ENCODE assay signal across 8 cellular contexts in genomic region chr7:118183586-118184391, GRCh38. TPM values are rescaled to one million over a fixed set of nuclear protein-coding genes. Genes with fewer than 3 reads are reported as not detected.
DNase-seq lines count a peak whose midpoint lies in the region; ATAC-seq and TF ChIP-seq lines count a peak whose summit lies in the region.

TSS of gene LSM8 (plus strand) at chr7:118184164. CDS start at chr7:118184224, 60 bp downstream.

- intact Hi-C loops in Panc1 (cut with micrococcal nuclease; ENCODE audit: unreplicated experiment): no loop called here

- H3K27me3 ChIP-seq in Panc1 (ENCODE audit: control insufficient read depth, insufficient read depth, low read length) (no peaks in the 10 kb centered on the region), mucosa of rectum (ENCODE audit: control insufficient read depth in 2 of 2, insufficient read depth in 2 of 2, low read length in 2 of 2) (no peaks in the 10 kb centered on the region)

- in situ Hi-C loops in Panc1 (cut with HindIII; ENCODE audit: low pct_unique_long_range_greater_than_20kb, low sequenced_read_pairs): no loop called here

- H3K4me1 ChIP-seq in Panc1 (ENCODE audit: control insufficient read depth, insufficient read depth, low read length) (peaks cover 15% of the 10 kb centered on the region), mucosa of rectum (ENCODE audit: control insufficient read depth in 2 of 2, insufficient read depth in 2 of 2, low read length in 2 of 2) (peaks cover 11 to 17% of the 10 kb centered on the region in 2 donors)

- POLR2A ChIA-PET in Panc1 (lab: Charles Lee): no interaction called here

- BruUV-seq in Panc1 (replicated peaks; lab: Mats Ljungman, UMichigan): no TSS peak

- TF ChIP-seq POLR2A in erythroblast (IDR thresholded peaks at IDR 0.05; ENCODE audit: low read length): peak; percentile 99

- CTCF ChIA-PET in Panc1 (lab: Charles Lee): no interaction called here

- peaks cover 27% of the 10 kb centered on the region for H3K36me3 Mint-ChIP-seq in activated T-cell treated with anti-CD3 and anti-CD28 coated beads, Interleukin-2, amount 50 U/mL, for 4 hours (ENCODE audit: insufficient read depth)

- DNase-seq in DMS53 (lab: John Stamatoyannopoulos, UW): peak; percentile 99
- DNase-seq in KG1 (lab: John Stamatoyannopoulos, UW): peak; percentile 96
- peak; percentile 99 for DNase-seq in Panc1 (ENCODE audit: low read depth, low spot score)
- peak; percentile 97 for DNase-seq in activated T-cell treated with anti-CD3 and anti-CD28 coated beads, Interleukin-2, amount 50 U/mL, for 4 hours
- peak; percentile 99 for DNase-seq in erythroblast (lab: John Stamatoyannopoulos, UW)
- DNase-seq in stimulated activated CD8-positive, alpha-beta memory T cell treated with anti-CD3 and anti-CD28 coated beads, Interleukin-4, amount 100 ng/mL, for 48 hours: peak; percentile 97

- H3K27ac ChIP-seq in Panc1 (ENCODE audit: low read length) (peak within 1 kb of the TSS; percentile 99), mucosa of rectum (ENCODE audit: low read depth in 2 of 2, low read length in 2 of 2) (peak within 1 kb of the TSS; percentile 93 to 97)

- H3K27me3 Mint-ChIP-seq in activated T-cell treated with anti-CD3 and anti-CD28 coated beads, Interleukin-2, amount 50 U/mL, for 4 hours (ENCODE audit: low read depth): no peaks in the 10 kb centered on the region

- no peak for TF ChIP-seq CTCF in Panc1 (IDR thresholded peaks at IDR 0.05)

- H3K4me3 ChIP-seq in Panc1 (ENCODE audit: low read depth in 2 of 2, low read length in 2 of 2) (peak within 1 kb of the TSS; percentile 89 to 90), mucosa of rectum (ENCODE audit: low read length in 2 of 2) (peak within 1 kb of the TSS; percentile 99 to 100)

- ATAC-seq in GM21723 (IDR thresholded peaks at IDR 0.05; ENCODE audit: unreplicated experiment): peak; percentile 97
- ATAC-seq in Panc1: peak; percentile 99
- ATAC-seq in activated T-cell treated with anti-CD3 and anti-CD28 coated beads, Interleukin-2, amount 50 U/mL, for 4 hours: peak; percentile 99

- no peaks in the 10 kb centered on the region for H3K9me3 ChIP-seq in Panc1 (ENCODE audit: control insufficient read depth, insufficient read depth, low read depth, low read length)
- H3K9me3 ChIP-seq in mucosa of rectum (ENCODE audit: control insufficient read depth in 2 of 2, low read length in 2 of 2): no peaks in the 10 kb centered on the region

- H3K36me3 ChIP-seq in Panc1 (ENCODE audit: control insufficient read depth, insufficient read depth, low read length) (peaks cover 22% of the 10 kb centered on the region), mucosa of rectum (ENCODE audit: control insufficient read depth in 2 of 2, insufficient read depth in 2 of 2, low read length in 2 of 2) (peaks cover 13 to 18% of the 10 kb centered on the region in 2 donors)

- H3K4me1 Mint-ChIP-seq in activated T-cell treated with anti-CD3 and anti-CD28 coated beads, Interleukin-2, amount 50 U/mL, for 4 hours (ENCODE audit: low read depth): peaks cover 38% of the 10 kb centered on the region

- peak within 1 kb of the TSS; percentile 96 to 98 for H3K9ac ChIP-seq in mucosa of rectum (ENCODE audit: low read depth in 1 of 2, low read length in 2 of 2)

- peak within 1 kb of the TSS; percentile 90 for H3K4me3 Mint-ChIP-seq in activated T-cell treated with anti-CD3 and anti-CD28 coated beads, Interleukin-2, amount 50 U/mL, for 4 hours

- no peaks in the 10 kb centered on the region for H3K9me3 Mint-ChIP-seq in activated T-cell treated with anti-CD3 and anti-CD28 coated beads, Interleukin-2, amount 50 U/mL, for 4 hours

RNA-seq across cellular contexts. Expression of gene LSM8, which starts in this region (rescaled TPM):
- 27.9 TPM for total RNA-seq in Panc1 (2021; ENCODE audit: unreplicated experiment)
- polyA plus RNA-seq in Panc1 (2012; ENCODE audit: insufficient read length): 30.9 TPM
- total RNA-seq in activated T-cell treated with anti-CD3 and anti-CD28 coated beads, Interleukin-2, amount 50 U/mL, for 4 hours: 10 to 100 TPM; 45.9 to 51.7 (median 50.6) TPM

Comparison
In these comparisons a context has a peak if more than half of its experiments do, and no peak if none do; other contexts are left out.
1. Peak in every context shown above with its lines: DNase-seq, ATAC-seq, H3K4me3 ChIP-seq and H3K27ac ChIP-seq.